ENCODE assay signal across 6 cellular contexts in the genomic region with DNA sequence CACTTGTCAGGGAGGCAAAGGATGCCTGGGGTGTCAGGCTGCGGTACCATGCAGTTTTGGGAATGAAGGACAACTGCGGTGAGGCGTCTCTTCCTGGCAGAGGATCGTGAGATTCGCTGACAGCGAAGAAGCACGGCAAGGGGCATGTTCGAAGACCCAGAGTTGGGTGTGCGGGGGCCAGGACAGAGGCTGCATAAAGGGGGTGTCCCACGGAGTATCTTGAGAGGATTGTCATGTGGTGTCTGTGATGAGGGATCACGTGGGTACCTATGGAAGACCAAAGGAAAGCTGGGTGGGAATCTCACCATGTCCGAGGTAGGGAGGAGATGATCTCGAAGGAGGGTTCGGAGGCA. TPM values are rescaled to one million over a fixed set of nuclear protein-coding genes. Genes with fewer than 3 reads are reported as not detected.
DNase-seq lines count a peak whose midpoint lies in the region; ATAC-seq, FAIRE-seq and TF ChIP-seq lines count a peak whose summit lies in the region.

No MANE protein-coding gene starts in this region.

- no peaks in the 10 kb centered on the region for H3K27me3 ChIP-seq in pancreas

- intact Hi-C loops in pancreas (cut with DNase I): no loop called here

- peak overlapping the region; percentile 72 to 90 (median 81) for H3K4me3 ChIP-seq in pancreas

- WGBS in pancreas, 2 donors: 11% methylated on average over 14 of the region's 14 CpGs

- no peak for ATAC-seq in activated T-cell treated with anti-CD3 and anti-CD28 coated beads, Interleukin-2, amount 50 U/mL, for 72 hours (replicated peaks in 1 of 2)
- ATAC-seq in pancreas (no peak), GM18868 (IDR thresholded peaks at IDR 0.05; ENCODE audit: unreplicated experiment) (no peak), HG03045 (IDR thresholded peaks at IDR 0.05; ENCODE audit: unreplicated experiment) (no peak)

- H3K27ac Mint-ChIP-seq in activated T-cell treated with anti-CD3 and anti-CD28 coated beads, Interleukin-2, amount 50 U/mL, for 72 hours: peak overlapping the region; percentile 84

- peaks cover 16 to 35% of the 10 kb centered on the region in 2 donors for H3K36me3 Mint-ChIP-seq in activated T-cell treated with anti-CD3 and anti-CD28 coated beads, Interleukin-2, amount 50 U/mL, for 72 hours (ENCODE audit: insufficient read depth in 2 of 2)

- no peaks in the 10 kb centered on the region for H3K4me1 Mint-ChIP-seq in activated T-cell treated with anti-CD3 and anti-CD28 coated beads, Interleukin-2, amount 50 U/mL, for 72 hours (ENCODE audit: low read depth)

- H3K27ac ChIP-seq in cingulate gyrus (ENCODE audit: low read depth, low read length) (peak overlapping the region; percentile 58), pancreas (peak overlapping the region in 3 of 4 donors; percentile 16 to 71 (median 36))

- H3K36me3 ChIP-seq in pancreas: no peaks in the 10 kb centered on the region

- no peak for FAIRE-seq in pancreas (lab: Jason Lieb, UNC)

- H3K4me1 ChIP-seq in pancreas: peaks cover 5 to 11% (median 7%) of the 10 kb centered on the region in 3 donors

- peaks cover 0 to 1% of the 10 kb centered on the region in 2 donors for H3K9me3 Mint-ChIP-seq in activated T-cell treated with anti-CD3 and anti-CD28 coated beads, Interleukin-2, amount 50 U/mL, for 72 hours

- no peaks in the 10 kb centered on the region for H3K27me3 Mint-ChIP-seq in activated T-cell treated with anti-CD3 and anti-CD28 coated beads, Interleukin-2, amount 50 U/mL, for 72 hours (ENCODE audit: low read depth)

- no peak for DNase-seq in activated T-cell treated with anti-CD3 and anti-CD28 coated beads, Interleukin-2, amount 50 U/mL, for 72 hours
- DNase-seq in activated T-cell treated with anti-CD3 and anti-CD28 coated beads for 4 hours: no peak
- no peak for DNase-seq in pancreas

- H3K4me3 Mint-ChIP-seq in activated T-cell treated with anti-CD3 and anti-CD28 coated beads, Interleukin-2, amount 50 U/mL, for 72 hours: peak overlapping the region in 1 of 2 donors; percentile 93

- TF ChIP-seq CTCF in pancreas (IDR thresholded peaks at IDR 0.05): no peak

- no peaks in the 10 kb centered on the region for H3K9me3 ChIP-seq in pancreas

RNA-seq across cellular contexts. Expression of a gene that starts 0.4 kb away (rescaled TPM):
- total RNA-seq in activated T-cell treated with anti-CD3 and anti-CD28 coated beads, Interleukin-2, amount 50 U/mL, for 72 hours: 10 to 100 TPM; 52.3 to 71.0 TPM
- total RNA-seq in pancreas: 1 to 10 TPM; 4.0 to 9.9 (median 6.7) TPM
- polyA plus RNA-seq in pancreas: 10 to 100 TPM in 1 of 2 donors, 1 to 10 TPM in 1; 4.3 to 11.4 TPM

RNA-seq across cellular contexts. Expression of a gene that starts 18.5 kb away (rescaled TPM):
- 100 to 1,000 TPM; 122 to 127 TPM for total RNA-seq in activated T-cell treated with anti-CD3 and anti-CD28 coated beads, Interleukin-2, amount 50 U/mL, for 72 hours
- 10 to 100 TPM; 15.8 to 28.8 (median 21.9) TPM for total RNA-seq in pancreas
- 10 to 100 TPM; 69.7 to 79.7 TPM for polyA plus RNA-seq in pancreas

RNA-seq across cellular contexts. Expression of a gene that starts 40.9 kb away (rescaled TPM):
- total RNA-seq in activated T-cell treated with anti-CD3 and anti-CD28 coated beads, Interleukin-2, amount 50 U/mL, for 72 hours: 10 to 100 TPM; 63.7 to 80.3 TPM
- total RNA-seq in pancreas: 1 to 10 TPM; 2.6 to 7.0 (median 4.5) TPM
- 1 to 10 TPM; 4.4 to 5.4 TPM for polyA plus RNA-seq in pancreas

RNA-seq across cellular contexts. Expression of a gene that starts 47.7 kb away (rescaled TPM):
- 1 to 10 TPM; 6.8 to 7.4 TPM for total RNA-seq in activated T-cell treated with anti-CD3 and anti-CD28 coated beads, Interleukin-2, amount 50 U/mL, for 72 hours
- total RNA-seq in pancreas: 1 to 10 TPM in 2 of 6 donors, under 1 TPM in 4; 0.60 to 1.7 (median 0.80) TPM
- polyA plus RNA-seq in pancreas: 1 to 10 TPM; 2.9 to 4.8 TPM

RNA-seq across cellular contexts. Expression of a gene that starts 53.6 kb away (rescaled TPM):
- 10 to 100 TPM in 1 of 2 donors, 1 to 10 TPM in 1; 9.6 to 10.4 TPM for total RNA-seq in activated T-cell treated with anti-CD3 and anti-CD28 coated beads, Interleukin-2, amount 50 U/mL, for 72 hours
- total RNA-seq in pancreas: 1 to 10 TPM in 2 of 6 donors, under 1 TPM in 4; 0.51 to 1.3 (median 0.67) TPM
- 1 to 10 TPM; 3.5 to 5.6 TPM for polyA plus RNA-seq in pancreas

Comparison
In these comparisons a context has a peak if more than half of its experiments do, and no peak if none do; other contexts are left out.
1. RNA of a gene that starts 0.4 kb away (total RNA-seq): 52.3 to 71.0 TPM in activated T-cell treated with anti-CD3 and anti-CD28 coated beads, Interleukin-2, amount 50 U/mL, for 72 hours; 4.0 to 9.9 TPM in pancreas; every median in the first group is over 4 times any median in the second.
2. RNA of a gene that starts 18.5 kb away (total RNA-seq): 122 to 127 TPM in activated T-cell treated with anti-CD3 and anti-CD28 coated beads, Interleukin-2, amount 50 U/mL, for 72 hours; 15.8 to 28.8 TPM in pancreas; every median in the first group is over 4 times any median in the second.
3. RNA of a gene that starts 40.9 kb away (total RNA-seq): 63.7 to 80.3 TPM in activated T-cell treated with anti-CD3 and anti-CD28 coated beads, Interleukin-2, amount 50 U/mL, for 72 hours; 2.6 to 7.0 TPM in pancreas; every median in the first group is over 4 times any median in the second.